Comparison of ENCODE assay signal across 25 cellular contexts in the genomic region with DNA sequence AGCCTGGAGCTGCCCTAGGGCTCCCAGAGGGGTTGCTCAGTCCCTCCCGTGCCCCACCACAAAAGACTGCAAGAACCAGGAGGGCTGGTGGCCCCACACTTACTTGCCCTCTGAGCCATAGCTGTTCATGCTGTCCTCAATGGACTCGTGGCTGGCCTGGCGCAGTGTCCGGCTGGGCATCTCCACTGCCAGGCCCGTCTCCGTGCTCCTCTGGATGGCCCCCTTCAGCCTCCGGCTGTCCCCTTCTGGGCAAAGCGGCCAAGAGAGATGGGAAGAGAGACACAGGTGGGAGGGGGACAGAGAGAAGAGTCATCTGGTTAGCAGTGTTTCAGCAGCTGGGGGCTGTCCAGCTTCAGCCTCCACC. TPM values are rescaled to one million over a fixed set of nuclear protein-coding genes. Genes with fewer than 3 reads are reported as not detected.
"Had no signal": no experiment of that assay in that cellular context is flagged by ENCODE, and none has a peak within 500 bp of the region (broad histone marks: within the 10 kb centered on the region; RNA-seq: fewer than 3 reads in every experiment).

No MANE protein-coding gene starts in this region.

- ATAC-seq: activated CD8-positive, alpha-beta T cell treated with anti-CD3 and anti-CD28 coated beads for 36 hours; activated T-cell treated with anti-CD3 and anti-CD28 coated beads, Interleukin-2, amount 50 U/mL, for 4 hours; activated T-helper 17 cell treated with anti-CD3 and anti-CD28 coated beads, Interleukin-2, amount 50 U/mL, for 72 hours; gastroesophageal sphincter; T-helper 17 cell had no signal

- H3K36me3 ChIP-seq: brain microvascular endothelial cell, esophagus squamous epithelium, gastroesophageal sphincter had no signal

- H3K4me1 ChIP-seq: esophagus squamous epithelium, gastroesophageal sphincter had no signal

- H3K4me3 ChIP-seq: esophagus squamous epithelium, gastroesophageal sphincter had no signal

- H3K27ac ChIP-seq: brain microvascular endothelial cell, epithelial cell of prostate, esophagus squamous epithelium, gastroesophageal sphincter, WERI-Rb-1 had no signal

- DNase-seq: activated CD4-positive, alpha-beta T cell treated with anti-CD3 and anti-CD28 coated beads for 1 hour; activated CD4-positive, alpha-beta T cell treated with anti-CD3 and anti-CD28 coated beads for 4 hours; activated CD4-positive, alpha-beta T cell treated with anti-CD3 and anti-CD28 coated beads, Interleukin-2, amount 10 ng/mL, durations not matched to agents 7 days and 5 days; activated CD4-positive, alpha-beta T cell treated with anti-CD3 and anti-CD28 coated beads, Interleukin-2, amount 50 U/mL, for 4 hours; activated CD4-positive, CD25-positive, alpha-beta regulatory T cell; activated CD8-positive, alpha-beta memory T cell treated with anti-CD3 and anti-CD28 coated beads for 24 hours; activated CD8-positive, alpha-beta T cell treated with anti-CD3 and anti-CD28 coated beads for 36 hours; activated effector memory CD4-positive, alpha-beta T cell treated with Interleukin-2 at 50 U/mL for 16 hours; activated gamma-delta T cell treated with Interleukin-2 at 50 U/mL for 16 hours; activated naive CD4-positive, alpha-beta T cell treated with anti-CD3 and anti-CD28 coated beads, Interleukin-2, amount 50 U/mL, for 16 hours; activated naive CD4-positive, alpha-beta T cell treated with Interleukin-2 at 50 U/mL for 16 hours; activated T-cell treated with anti-CD3 and anti-CD28 coated beads, Interleukin-2, amount 50 U/mL, for 4 hours; amniotic stem cell; brain microvascular endothelial cell; effector CD8-positive, alpha-beta T cell; esophagus squamous epithelium; foreskin melanocyte; T-helper 1 cell; T-helper 17 cell; T1000; WERI-Rb-1 had no signal

- H3K9me3 ChIP-seq: esophagus squamous epithelium, gastroesophageal sphincter had no signal

RNA-seq across cellular contexts. Expression of a gene that starts 39.2 kb away (rescaled TPM):
- polyA plus RNA-seq: endothelial cell of umbilical vein had no signal
